1 cellular context compared by ENCODE assay signal in the genomic region with DNA sequence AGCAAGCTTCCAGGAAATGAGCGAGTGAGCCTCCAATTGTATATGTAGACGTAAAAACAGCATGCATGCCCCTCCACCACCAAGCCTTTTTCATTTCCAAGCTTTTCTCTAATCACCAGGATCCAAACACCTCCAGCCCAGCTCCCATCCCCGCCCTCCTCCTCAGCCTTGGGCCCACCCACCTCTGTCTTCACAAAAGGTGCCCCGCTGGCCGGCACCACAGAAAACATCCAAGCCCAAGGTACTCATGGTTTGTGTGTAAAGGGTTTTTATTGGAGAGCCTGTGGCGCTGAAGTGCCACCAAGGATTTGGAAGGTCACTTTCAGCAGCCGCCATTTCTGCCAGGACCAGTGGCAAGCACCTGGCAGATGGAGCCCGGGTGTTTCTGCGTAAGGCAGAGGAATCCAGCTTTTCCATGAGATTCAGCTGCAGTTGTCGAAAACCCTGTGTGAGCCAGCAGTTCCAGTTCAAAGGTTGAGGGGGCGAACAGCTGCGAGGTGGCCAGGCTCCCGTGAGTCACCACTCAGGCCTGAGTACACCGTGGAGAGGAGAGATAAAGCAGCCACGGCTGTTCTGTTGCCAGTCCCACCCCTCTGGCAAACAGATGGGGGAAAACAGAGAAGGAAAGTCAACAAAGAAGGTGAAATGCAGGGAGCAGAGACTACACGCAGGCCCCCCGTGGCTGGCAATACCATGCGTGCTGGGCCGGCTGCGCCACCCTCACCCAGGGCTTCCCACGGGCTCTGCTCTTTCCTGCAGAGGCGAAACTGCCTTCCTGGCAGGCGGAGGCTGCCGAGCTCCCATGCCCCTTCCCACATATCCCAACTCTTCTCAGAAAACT.
TF ChIP-seq lines count a peak whose summit lies in the region.

No MANE protein-coding gene starts in this region.

TF ChIP-seq in K562, 482 proteins besides CTCF, POLR2A, EP300 and RAD21 (continued from another document and continues in another):
- TF ChIP-seq, protein P1, sequence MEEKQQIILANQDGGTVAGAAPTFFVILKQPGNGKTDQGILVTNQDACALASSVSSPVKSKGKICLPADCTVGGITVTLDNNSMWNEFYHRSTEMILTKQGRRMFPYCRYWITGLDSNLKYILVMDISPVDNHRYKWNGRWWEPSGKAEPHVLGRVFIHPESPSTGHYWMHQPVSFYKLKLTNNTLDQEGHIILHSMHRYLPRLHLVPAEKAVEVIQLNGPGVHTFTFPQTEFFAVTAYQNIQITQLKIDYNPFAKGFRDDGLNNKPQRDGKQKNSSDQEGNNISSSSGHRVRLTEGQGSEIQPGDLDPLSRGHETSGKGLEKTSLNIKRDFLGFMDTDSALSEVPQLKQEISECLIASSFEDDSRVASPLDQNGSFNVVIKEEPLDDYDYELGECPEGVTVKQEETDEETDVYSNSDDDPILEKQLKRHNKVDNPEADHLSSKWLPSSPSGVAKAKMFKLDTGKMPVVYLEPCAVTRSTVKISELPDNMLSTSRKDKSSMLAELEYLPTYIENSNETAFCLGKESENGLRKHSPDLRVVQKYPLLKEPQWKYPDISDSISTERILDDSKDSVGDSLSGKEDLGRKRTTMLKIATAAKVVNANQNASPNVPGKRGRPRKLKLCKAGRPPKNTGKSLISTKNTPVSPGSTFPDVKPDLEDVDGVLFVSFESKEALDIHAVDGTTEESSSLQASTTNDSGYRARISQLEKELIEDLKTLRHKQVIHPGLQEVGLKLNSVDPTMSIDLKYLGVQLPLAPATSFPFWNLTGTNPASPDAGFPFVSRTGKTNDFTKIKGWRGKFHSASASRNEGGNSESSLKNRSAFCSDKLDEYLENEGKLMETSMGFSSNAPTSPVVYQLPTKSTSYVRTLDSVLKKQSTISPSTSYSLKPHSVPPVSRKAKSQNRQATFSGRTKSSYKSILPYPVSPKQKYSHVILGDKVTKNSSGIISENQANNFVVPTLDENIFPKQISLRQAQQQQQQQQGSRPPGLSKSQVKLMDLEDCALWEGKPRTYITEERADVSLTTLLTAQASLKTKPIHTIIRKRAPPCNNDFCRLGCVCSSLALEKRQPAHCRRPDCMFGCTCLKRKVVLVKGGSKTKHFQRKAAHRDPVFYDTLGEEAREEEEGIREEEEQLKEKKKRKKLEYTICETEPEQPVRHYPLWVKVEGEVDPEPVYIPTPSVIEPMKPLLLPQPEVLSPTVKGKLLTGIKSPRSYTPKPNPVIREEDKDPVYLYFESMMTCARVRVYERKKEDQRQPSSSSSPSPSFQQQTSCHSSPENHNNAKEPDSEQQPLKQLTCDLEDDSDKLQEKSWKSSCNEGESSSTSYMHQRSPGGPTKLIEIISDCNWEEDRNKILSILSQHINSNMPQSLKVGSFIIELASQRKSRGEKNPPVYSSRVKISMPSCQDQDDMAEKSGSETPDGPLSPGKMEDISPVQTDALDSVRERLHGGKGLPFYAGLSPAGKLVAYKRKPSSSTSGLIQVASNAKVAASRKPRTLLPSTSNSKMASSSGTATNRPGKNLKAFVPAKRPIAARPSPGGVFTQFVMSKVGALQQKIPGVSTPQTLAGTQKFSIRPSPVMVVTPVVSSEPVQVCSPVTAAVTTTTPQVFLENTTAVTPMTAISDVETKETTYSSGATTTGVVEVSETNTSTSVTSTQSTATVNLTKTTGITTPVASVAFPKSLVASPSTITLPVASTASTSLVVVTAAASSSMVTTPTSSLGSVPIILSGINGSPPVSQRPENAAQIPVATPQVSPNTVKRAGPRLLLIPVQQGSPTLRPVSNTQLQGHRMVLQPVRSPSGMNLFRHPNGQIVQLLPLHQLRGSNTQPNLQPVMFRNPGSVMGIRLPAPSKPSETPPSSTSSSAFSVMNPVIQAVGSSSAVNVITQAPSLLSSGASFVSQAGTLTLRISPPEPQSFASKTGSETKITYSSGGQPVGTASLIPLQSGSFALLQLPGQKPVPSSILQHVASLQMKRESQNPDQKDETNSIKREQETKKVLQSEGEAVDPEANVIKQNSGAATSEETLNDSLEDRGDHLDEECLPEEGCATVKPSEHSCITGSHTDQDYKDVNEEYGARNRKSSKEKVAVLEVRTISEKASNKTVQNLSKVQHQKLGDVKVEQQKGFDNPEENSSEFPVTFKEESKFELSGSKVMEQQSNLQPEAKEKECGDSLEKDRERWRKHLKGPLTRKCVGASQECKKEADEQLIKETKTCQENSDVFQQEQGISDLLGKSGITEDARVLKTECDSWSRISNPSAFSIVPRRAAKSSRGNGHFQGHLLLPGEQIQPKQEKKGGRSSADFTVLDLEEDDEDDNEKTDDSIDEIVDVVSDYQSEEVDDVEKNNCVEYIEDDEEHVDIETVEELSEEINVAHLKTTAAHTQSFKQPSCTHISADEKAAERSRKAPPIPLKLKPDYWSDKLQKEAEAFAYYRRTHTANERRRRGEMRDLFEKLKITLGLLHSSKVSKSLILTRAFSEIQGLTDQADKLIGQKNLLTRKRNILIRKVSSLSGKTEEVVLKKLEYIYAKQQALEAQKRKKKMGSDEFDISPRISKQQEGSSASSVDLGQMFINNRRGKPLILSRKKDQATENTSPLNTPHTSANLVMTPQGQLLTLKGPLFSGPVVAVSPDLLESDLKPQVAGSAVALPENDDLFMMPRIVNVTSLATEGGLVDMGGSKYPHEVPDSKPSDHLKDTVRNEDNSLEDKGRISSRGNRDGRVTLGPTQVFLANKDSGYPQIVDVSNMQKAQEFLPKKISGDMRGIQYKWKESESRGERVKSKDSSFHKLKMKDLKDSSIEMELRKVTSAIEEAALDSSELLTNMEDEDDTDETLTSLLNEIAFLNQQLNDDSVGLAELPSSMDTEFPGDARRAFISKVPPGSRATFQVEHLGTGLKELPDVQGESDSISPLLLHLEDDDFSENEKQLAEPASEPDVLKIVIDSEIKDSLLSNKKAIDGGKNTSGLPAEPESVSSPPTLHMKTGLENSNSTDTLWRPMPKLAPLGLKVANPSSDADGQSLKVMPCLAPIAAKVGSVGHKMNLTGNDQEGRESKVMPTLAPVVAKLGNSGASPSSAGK (IDR thresholded peaks at IDR 0.05) = no peak
- TF ChIP-seq ZBTB8A (IDR thresholded peaks at IDR 0.05; ENCODE audit: partially characterized antibody) = no peak
- TF ChIP-seq CBX3 (IDR thresholded peaks at IDR 0.05; ENCODE audit: borderline replicate concordance in 1 of 2, low read length in 2 of 2) = peak in 1 of 2 experiments; percentile 84; a peak in 2 of 3 replicates
- TF ChIP-seq, protein P2, sequence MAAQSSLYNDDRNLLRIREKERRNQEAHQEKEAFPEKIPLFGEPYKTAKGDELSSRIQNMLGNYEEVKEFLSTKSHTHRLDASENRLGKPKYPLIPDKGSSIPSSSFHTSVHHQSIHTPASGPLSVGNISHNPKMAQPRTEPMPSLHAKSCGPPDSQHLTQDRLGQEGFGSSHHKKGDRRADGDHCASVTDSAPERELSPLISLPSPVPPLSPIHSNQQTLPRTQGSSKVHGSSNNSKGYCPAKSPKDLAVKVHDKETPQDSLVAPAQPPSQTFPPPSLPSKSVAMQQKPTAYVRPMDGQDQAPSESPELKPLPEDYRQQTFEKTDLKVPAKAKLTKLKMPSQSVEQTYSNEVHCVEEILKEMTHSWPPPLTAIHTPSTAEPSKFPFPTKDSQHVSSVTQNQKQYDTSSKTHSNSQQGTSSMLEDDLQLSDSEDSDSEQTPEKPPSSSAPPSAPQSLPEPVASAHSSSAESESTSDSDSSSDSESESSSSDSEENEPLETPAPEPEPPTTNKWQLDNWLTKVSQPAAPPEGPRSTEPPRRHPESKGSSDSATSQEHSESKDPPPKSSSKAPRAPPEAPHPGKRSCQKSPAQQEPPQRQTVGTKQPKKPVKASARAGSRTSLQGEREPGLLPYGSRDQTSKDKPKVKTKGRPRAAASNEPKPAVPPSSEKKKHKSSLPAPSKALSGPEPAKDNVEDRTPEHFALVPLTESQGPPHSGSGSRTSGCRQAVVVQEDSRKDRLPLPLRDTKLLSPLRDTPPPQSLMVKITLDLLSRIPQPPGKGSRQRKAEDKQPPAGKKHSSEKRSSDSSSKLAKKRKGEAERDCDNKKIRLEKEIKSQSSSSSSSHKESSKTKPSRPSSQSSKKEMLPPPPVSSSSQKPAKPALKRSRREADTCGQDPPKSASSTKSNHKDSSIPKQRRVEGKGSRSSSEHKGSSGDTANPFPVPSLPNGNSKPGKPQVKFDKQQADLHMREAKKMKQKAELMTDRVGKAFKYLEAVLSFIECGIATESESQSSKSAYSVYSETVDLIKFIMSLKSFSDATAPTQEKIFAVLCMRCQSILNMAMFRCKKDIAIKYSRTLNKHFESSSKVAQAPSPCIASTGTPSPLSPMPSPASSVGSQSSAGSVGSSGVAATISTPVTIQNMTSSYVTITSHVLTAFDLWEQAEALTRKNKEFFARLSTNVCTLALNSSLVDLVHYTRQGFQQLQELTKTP (IDR thresholded peaks at IDR 0.05; ENCODE audit: low read depth in 1 of 2, partially characterized antibody in 2 of 2) = peak in 1 of 2 experiments; percentile 45
- no peak for TF ChIP-seq ZBTB12 (CRISPR knock-in tag; IDR thresholded peaks at IDR 0.05)
- TF ChIP-seq BMI1 (IDR thresholded peaks at IDR 0.05; ENCODE audit: low read length) = no peak
- TF ChIP-seq PRPF4 (IDR thresholded peaks at IDR 0.05; ENCODE audit: insufficient read depth, low read depth, low read length, poor library complexity, severe bottlenecking) = no peak
- no peak for TF ChIP-seq HEY1 (CRISPR knock-in tag; IDR thresholded peaks at IDR 0.05; ENCODE audit: borderline replicate concordance)
- no peak for TF ChIP-seq TAF15 (IDR thresholded peaks at IDR 0.05; ENCODE audit: low read depth, low read length)
- TF ChIP-seq MCM2 (IDR thresholded peaks at IDR 0.05; ENCODE audit: low read depth) = no peak
- TF ChIP-seq ZNF347 (CRISPR knock-in tag; IDR thresholded peaks at IDR 0.05; ENCODE audit: low read depth) = no peak
- peak; percentile 43; the same call in 1 of the 2 replicates for TF ChIP-seq MTA1 (IDR thresholded peaks at IDR 0.05; ENCODE audit: borderline replicate concordance)
- 0 out of 2 replicates have a peak, but pooled peaks have one; percentile 41 for TF ChIP-seq TARDBP (IDR thresholded peaks at IDR 0.05)
- TF ChIP-seq ZFP36 (IDR thresholded peaks at IDR 0.05; ENCODE audit: low read depth, low read length, partially characterized antibody) = no peak
- no peak for TF ChIP-seq ZNF778 (CRISPR knock-in tag; IDR thresholded peaks at IDR 0.05)
- TF ChIP-seq RBM22 (IDR thresholded peaks at IDR 0.05; ENCODE audit: low read depth, low read length, poor library complexity, severe bottlenecking) = no peak
- peak; percentile 39; the same call in 1 of the 2 replicates for TF ChIP-seq L3MBTL2 (IDR thresholded peaks at IDR 0.05)
- TF ChIP-seq ZBTB5 (IDR thresholded peaks at IDR 0.05) = no peak
- TF ChIP-seq NRF1 (conservative IDR thresholded peaks at IDR 0.05 in 1 of 2, IDR thresholded peaks at IDR 0.05 in 1 of 2) = peak in 1 of 2 experiments; percentile 36; a peak in 1 of 4 replicates
- TF ChIP-seq NR4A1 (CRISPR knock-in tag; IDR thresholded peaks at IDR 0.05) = no peak
- no peak for TF ChIP-seq NR4A1 (tag; IDR thresholded peaks at IDR 0.05)
- peak; percentile 93 for TF ChIP-seq NCOR1 (IDR thresholded peaks at IDR 0.05)
- TF ChIP-seq FOXP1 (CRISPR knock-in tag; IDR thresholded peaks at IDR 0.05) = no peak
- peak; percentile 86 for TF ChIP-seq GATA2 (CRISPR knock-in tag; IDR thresholded peaks at IDR 0.05)
- no peak for TF ChIP-seq SFPQ (IDR thresholded peaks at IDR 0.05; ENCODE audit: low read depth, low read length)
- TF ChIP-seq ERF (CRISPR knock-in tag; IDR thresholded peaks at IDR 0.05) = no peak
- no peak for TF ChIP-seq MCM7 (IDR thresholded peaks at IDR 0.05)
